28 cellular contexts compared by ENCODE assay signal in genomic region chrX:64338296-64338695, GRCh38. TPM values are rescaled to one million over a fixed set of nuclear protein-coding genes. Genes with fewer than 3 reads are reported as not detected.
DNase-seq lines count a peak whose midpoint lies in the region; ATAC-seq and TF ChIP-seq lines count a peak whose summit lies in the region.
"Had no signal": no experiment of that assay in that cellular context is flagged by ENCODE, and none has a peak within 500 bp of the region (broad histone marks: within the 10 kb centered on the region; RNA-seq: fewer than 3 reads in every experiment).

No MANE protein-coding gene starts in this region.

- H3K4me1 ChIP-seq in RWPE2 (ENCODE audit: insufficient read depth, poor library complexity, severe bottlenecking) (no peaks in the 10 kb centered on the region), mucosa of descending colon (ENCODE audit: low read depth) (no peaks in the 10 kb centered on the region), SJCRH30 (no peaks in the 10 kb centered on the region)
- H3K4me1 ChIP-seq: A549 had no signal

- intact Hi-C loops in mucosa of descending colon (cut with DNase I, micrococcal nuclease): no loop called here

- peak; percentile 1 for DNase-seq in HT1080 (ENCODE audit: low read depth)
- no peak for DNase-seq in RWPE2 (ENCODE audit: low spot score)
- DNase-seq in mucosa of descending colon: no peak
- no peak for DNase-seq in SJCRH30
- DNase-seq in middle frontal gyrus (ENCODE audit: extremely low spot score, low spot score): no peak
- DNase-seq: C1 segment of cervical spinal cord; CD4-positive, alpha-beta memory T cell; COR-L47; DMS79; EL; GDM1; H9; KG1; MM.1S; NCI-H1417; NCI-H1694; NCI-H2029 treated with DMSO at 0.1 percent for 48 hours; NCI-H2171; NCI-H345; NCI-H524; NCI-H748 treated with DMSO at 0.1 percent for 48 hours; NK-92 treated with Interleukin-12 subunit alpha and Interleukin-12 subunit beta, amount 100 ng/mL, for 24 hours had no signal

- H3K27ac ChIP-seq in RWPE2 (ENCODE audit: poor library complexity, severe bottlenecking) (no peak overlapping the region), SJCRH30 (no peak overlapping the region)
- H3K27ac ChIP-seq: A549 had no signal

- ATAC-seq in RWPE2 (ENCODE audit: low read depth): 0 out of 3 replicates have a peak, but pooled peaks have one; percentile 27
- ATAC-seq in esophagus mucosa: peak; percentile 37
- peak; percentile 71 for ATAC-seq in mucosa of descending colon
- no peak for ATAC-seq in HG03196 (IDR thresholded peaks at IDR 0.05; ENCODE audit: unreplicated experiment)
- ATAC-seq: A549, GM12878, GM23338, SK-N-SH treated with all-trans-retinoic acid at 6 μM for 48 hours had no signal

- no peak overlapping the region for H3K4me3 ChIP-seq in RWPE2 (ENCODE audit: severe bottlenecking)
- H3K4me3 ChIP-seq in mucosa of descending colon: no peak overlapping the region
- H3K4me3 ChIP-seq in SJCRH30: no peak overlapping the region
- H3K4me3 ChIP-seq: A549, GM12878, GM23338 had no signal

- H3K27me3 ChIP-seq in RWPE2 (ENCODE audit: insufficient read depth, poor library complexity, severe bottlenecking) (no peaks in the 10 kb centered on the region), SJCRH30 (no peaks in the 10 kb centered on the region)

- H3K9me3 ChIP-seq in RWPE2 (ENCODE audit: severe bottlenecking) (no peaks in the 10 kb centered on the region), mucosa of descending colon (no peaks in the 10 kb centered on the region), SJCRH30 (replicated peaks) (no peaks in the 10 kb centered on the region)
- H3K9me3 ChIP-seq: A549 had no signal

- H3K36me3 ChIP-seq in RWPE2 (ENCODE audit: low read depth): no peaks in the 10 kb centered on the region
- no peaks in the 10 kb centered on the region for H3K36me3 ChIP-seq in mucosa of descending colon (ENCODE audit: low read depth)
- H3K36me3 ChIP-seq in SJCRH30: no peaks in the 10 kb centered on the region

- no peak for TF ChIP-seq CTCF in RWPE2 (IDR thresholded peaks at IDR 0.05; ENCODE audit: poor library complexity, severe bottlenecking)
- TF ChIP-seq CTCF in mucosa of descending colon (IDR thresholded peaks at IDR 0.05): no peak

RNA-seq across cellular contexts. Expression of gene MTMR8, which starts 57.0 kb away (rescaled TPM):
- 0.57 and 1.2 TPM in 2 replicates for total RNA-seq in HT1080 (2014; rRNA removed; shearing (Covaris generic))
- polyA plus RNA-seq in HT1080 (2015; cell fraction: cytosol; rRNA removed): 0.76 and 0.94 TPM in 2 replicates
- 1.4 and 3.1 TPM in 2 replicates for polyA plus RNA-seq in HT1080 (2015; cell fraction: nucleus; rRNA removed)
- 2.1 TPM for total RNA-seq in esophagus mucosa
- total RNA-seq in mucosa of descending colon: 10 to 100 TPM in 1 of 3 donors, 1 to 10 TPM in 2; 7.0 to 16.2 (median 7.8) TPM
- not detected in 2 replicates for total RNA-seq in SJCRH30 (2014; rRNA removed; shearing (Covaris generic))
